Comparison of ENCODE assay signal across 1 cellular context in the genomic region with DNA sequence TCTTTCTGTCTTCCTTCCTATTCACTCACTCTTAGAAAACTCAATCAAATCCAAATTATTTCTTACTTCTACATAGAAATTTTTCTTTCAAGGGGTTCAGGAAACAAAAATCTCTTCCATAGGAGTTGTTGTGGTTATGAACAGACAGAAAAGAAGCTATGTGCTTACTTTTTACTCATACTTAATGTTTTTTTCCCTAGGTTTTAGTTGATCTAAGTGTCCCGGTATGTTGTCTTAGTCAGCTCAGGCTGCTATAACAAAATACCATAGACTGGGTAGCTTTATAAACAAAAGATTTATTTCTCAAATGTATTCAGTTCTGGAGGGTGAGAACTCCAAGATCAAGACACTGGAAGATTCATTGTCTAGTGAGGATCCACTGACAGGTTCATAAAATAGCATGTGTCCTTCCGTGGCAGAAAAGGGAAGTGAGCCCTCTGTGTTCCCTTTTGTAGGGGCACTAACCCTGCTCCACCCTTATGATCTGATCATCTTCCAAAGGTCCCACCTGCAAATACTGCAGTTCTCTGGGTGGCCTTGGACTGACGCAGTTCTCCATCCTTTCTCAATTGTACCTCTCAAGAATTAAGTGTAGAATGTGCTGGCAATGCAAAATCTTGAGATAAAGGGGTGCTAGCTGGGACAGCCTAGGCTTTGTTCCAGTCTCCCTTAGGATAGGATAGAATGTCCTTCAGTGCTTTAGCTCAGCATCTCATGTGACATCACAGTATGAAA.
TF ChIP-seq lines count a peak whose summit lies in the region.

No MANE protein-coding gene starts in this region.

TF ChIP-seq in GM12878, 131 proteins besides CTCF, POLR2A, EP300 and RAD21 (continued from another document):
- TF ChIP-seq, protein P1, sequence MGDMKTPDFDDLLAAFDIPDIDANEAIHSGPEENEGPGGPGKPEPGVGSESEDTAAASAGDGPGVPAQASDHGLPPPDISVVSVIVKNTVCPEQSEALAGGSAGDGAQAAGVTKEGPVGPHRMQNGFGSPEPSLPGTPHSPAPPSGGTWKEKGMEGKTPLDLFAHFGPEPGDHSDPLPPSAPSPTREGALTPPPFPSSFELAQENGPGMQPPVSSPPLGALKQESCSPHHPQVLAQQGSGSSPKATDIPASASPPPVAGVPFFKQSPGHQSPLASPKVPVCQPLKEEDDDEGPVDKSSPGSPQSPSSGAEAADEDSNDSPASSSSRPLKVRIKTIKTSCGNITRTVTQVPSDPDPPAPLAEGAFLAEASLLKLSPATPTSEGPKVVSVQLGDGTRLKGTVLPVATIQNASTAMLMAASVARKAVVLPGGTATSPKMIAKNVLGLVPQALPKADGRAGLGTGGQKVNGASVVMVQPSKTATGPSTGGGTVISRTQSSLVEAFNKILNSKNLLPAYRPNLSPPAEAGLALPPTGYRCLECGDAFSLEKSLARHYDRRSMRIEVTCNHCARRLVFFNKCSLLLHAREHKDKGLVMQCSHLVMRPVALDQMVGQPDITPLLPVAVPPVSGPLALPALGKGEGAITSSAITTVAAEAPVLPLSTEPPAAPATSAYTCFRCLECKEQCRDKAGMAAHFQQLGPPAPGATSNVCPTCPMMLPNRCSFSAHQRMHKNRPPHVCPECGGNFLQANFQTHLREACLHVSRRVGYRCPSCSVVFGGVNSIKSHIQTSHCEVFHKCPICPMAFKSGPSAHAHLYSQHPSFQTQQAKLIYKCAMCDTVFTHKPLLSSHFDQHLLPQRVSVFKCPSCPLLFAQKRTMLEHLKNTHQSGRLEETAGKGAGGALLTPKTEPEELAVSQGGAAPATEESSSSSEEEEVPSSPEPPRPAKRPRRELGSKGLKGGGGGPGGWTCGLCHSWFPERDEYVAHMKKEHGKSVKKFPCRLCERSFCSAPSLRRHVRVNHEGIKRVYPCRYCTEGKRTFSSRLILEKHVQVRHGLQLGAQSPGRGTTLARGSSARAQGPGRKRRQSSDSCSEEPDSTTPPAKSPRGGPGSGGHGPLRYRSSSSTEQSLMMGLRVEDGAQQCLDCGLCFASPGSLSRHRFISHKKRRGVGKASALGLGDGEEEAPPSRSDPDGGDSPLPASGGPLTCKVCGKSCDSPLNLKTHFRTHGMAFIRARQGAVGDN (IDR thresholded peaks at IDR 0.05), result peak; percentile 60; the same call in 1 of the 2 replicates
- peak; percentile 69 for TF ChIP-seq IKZF1 (conservative IDR thresholded peaks at IDR 0.05)
- TF ChIP-seq SUZ12 (IDR thresholded peaks at IDR 0.05; ENCODE audit: unreplicated experiment), result no peak
- TF ChIP-seq HDAC2 (IDR thresholded peaks at IDR 0.05), result no peak
- no peak for TF ChIP-seq HCFC1 (IDR thresholded peaks at IDR 0.05; ENCODE audit: low read length)
- TF ChIP-seq IKZF2 (IDR thresholded peaks at IDR 0.05), result peak; percentile 79 to 80
- peak; percentile 99 for TF ChIP-seq SPI1 (IDR thresholded peaks at IDR 0.05; ENCODE audit: borderline replicate concordance, insufficient read depth, low read depth, low read length)
- TF ChIP-seq, protein P2, sequence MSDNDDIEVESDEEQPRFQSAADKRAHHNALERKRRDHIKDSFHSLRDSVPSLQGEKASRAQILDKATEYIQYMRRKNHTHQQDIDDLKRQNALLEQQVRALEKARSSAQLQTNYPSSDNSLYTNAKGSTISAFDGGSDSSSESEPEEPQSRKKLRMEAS (IDR thresholded peaks at IDR 0.05; ENCODE audit: low read depth, low read length), result no peak
- TF ChIP-seq ETV6 (conservative IDR thresholded peaks at IDR 0.05 in 1 of 2, IDR thresholded peaks at IDR 0.05 in 1 of 2; ENCODE audit: borderline replicate concordance in 1 of 2, low read depth in 1 of 2), result 0 out of 4 replicates have a peak, but pooled peaks of 1 of the 2 experiments have one; percentile 31
- TF ChIP-seq CHD4 (IDR thresholded peaks at IDR 0.05), result no peak
- peak; percentile 50; the same call in 1 of the 2 replicates for TF ChIP-seq MTA2 (IDR thresholded peaks at IDR 0.05; ENCODE audit: low read depth)
- peak; percentile 39; the same call in 1 of the 2 replicates for TF ChIP-seq NFIC (IDR thresholded peaks at IDR 0.05; ENCODE audit: low read depth, low read length)
- TF ChIP-seq, protein P3, sequence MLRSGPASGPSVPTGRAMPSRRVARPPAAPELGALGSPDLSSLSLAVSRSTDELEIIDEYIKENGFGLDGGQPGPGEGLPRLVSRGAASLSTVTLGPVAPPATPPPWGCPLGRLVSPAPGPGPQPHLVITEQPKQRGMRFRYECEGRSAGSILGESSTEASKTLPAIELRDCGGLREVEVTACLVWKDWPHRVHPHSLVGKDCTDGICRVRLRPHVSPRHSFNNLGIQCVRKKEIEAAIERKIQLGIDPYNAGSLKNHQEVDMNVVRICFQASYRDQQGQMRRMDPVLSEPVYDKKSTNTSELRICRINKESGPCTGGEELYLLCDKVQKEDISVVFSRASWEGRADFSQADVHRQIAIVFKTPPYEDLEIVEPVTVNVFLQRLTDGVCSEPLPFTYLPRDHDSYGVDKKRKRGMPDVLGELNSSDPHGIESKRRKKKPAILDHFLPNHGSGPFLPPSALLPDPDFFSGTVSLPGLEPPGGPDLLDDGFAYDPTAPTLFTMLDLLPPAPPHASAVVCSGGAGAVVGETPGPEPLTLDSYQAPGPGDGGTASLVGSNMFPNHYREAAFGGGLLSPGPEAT (IDR thresholded peaks at IDR 0.05; ENCODE audit: low read depth), result peak; percentile 35; the same call in 1 of the 2 replicates
- no peak for TF ChIP-seq HDGF (IDR thresholded peaks at IDR 0.05)
- TF ChIP-seq, protein P4, sequence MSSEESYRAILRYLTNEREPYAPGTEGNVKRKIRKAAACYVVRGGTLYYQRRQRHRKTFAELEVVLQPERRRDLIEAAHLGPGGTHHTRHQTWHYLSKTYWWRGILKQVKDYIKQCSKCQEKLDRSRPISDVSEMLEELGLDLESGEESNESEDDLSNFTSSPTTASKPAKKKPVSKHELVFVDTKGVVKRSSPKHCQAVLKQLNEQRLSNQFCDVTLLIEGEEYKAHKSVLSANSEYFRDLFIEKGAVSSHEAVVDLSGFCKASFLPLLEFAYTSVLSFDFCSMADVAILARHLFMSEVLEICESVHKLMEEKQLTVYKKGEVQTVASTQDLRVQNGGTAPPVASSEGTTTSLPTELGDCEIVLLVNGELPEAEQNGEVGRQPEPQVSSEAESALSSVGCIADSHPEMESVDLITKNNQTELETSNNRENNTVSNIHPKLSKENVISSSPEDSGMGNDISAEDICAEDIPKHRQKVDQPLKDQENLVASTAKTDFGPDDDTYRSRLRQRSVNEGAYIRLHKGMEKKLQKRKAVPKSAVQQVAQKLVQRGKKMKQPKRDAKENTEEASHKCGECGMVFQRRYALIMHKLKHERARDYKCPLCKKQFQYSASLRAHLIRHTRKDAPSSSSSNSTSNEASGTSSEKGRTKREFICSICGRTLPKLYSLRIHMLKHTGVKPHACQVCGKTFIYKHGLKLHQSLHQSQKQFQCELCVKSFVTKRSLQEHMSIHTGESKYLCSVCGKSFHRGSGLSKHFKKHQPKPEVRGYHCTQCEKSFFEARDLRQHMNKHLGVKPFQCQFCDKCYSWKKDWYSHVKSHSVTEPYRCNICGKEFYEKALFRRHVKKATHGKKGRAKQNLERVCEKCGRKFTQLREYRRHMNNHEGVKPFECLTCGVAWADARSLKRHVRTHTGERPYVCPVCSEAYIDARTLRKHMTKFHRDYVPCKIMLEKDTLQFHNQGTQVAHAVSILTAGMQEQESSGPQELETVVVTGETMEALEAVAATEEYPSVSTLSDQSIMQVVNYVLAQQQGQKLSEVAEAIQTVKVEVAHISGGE (CRISPR knock-in tag; IDR thresholded peaks at IDR 0.05), result no peak
- TF ChIP-seq, protein P5, sequence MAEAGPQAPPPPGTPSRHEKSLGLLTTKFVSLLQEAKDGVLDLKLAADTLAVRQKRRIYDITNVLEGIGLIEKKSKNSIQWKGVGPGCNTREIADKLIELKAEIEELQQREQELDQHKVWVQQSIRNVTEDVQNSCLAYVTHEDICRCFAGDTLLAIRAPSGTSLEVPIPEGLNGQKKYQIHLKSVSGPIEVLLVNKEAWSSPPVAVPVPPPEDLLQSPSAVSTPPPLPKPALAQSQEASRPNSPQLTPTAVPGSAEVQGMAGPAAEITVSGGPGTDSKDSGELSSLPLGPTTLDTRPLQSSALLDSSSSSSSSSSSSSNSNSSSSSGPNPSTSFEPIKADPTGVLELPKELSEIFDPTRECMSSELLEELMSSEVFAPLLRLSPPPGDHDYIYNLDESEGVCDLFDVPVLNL (IDR thresholded peaks at IDR 0.05; ENCODE audit: low read depth, low read length), result no peak
- no peak for TF ChIP-seq FOXK2 (IDR thresholded peaks at IDR 0.05)
- no peak for TF ChIP-seq TBL1XR1 (IDR thresholded peaks at IDR 0.05; ENCODE audit: low read depth, low read length)
- TF ChIP-seq ZZZ3 (IDR thresholded peaks at IDR 0.05; ENCODE audit: control insufficient read depth, insufficient read length, low read depth), result no peak
- no peak for TF ChIP-seq PML (IDR thresholded peaks at IDR 0.05; ENCODE audit: low read length)
TF ChIP-seq in GM12878: peak in this region for 15.
